ENCODE assay signal across 28 cellular contexts in genomic region chr3:45365060-45365459, GRCh38. TPM values are rescaled to one million over a fixed set of nuclear protein-coding genes. Genes with fewer than 3 reads are reported as not detected.
DNase-seq lines count a peak whose midpoint lies in the region; ATAC-seq and TF ChIP-seq lines count a peak whose summit lies in the region.
"Had no signal": no experiment of that assay in that cellular context is flagged by ENCODE, and none has a peak within 500 bp of the region (broad histone marks: within the 10 kb centered on the region; RNA-seq: fewer than 3 reads in every experiment).

No MANE protein-coding gene starts in this region.

- H3K36me3 Mint-ChIP-seq in activated CD4-positive, alpha-beta memory T cell treated with anti-CD3 and anti-CD28 coated beads, Interleukin-2, amount 10 ng/mL, durations not matched to agents 7 days and 5 days (ENCODE audit: low read depth) = peaks cover 2% of the 10 kb centered on the region
- no peaks in the 10 kb centered on the region for H3K36me3 Mint-ChIP-seq in activated CD4-positive, alpha-beta T cell treated with anti-CD3 and anti-CD28 coated beads, Interleukin-2, amount 10 ng/mL, durations not matched to agents 7 days and 5 days (ENCODE audit: low read depth)
- H3K36me3 Mint-ChIP-seq: naive B cell had no signal

- H3K4me3 ChIP-seq in hepatocyte (no peak overlapping the region), vagina (no peak overlapping the region)
- H3K4me3 ChIP-seq: colonic mucosa, right lobe of liver, SJCRH30, thyroid gland, uterus had no signal

- intact Hi-C loops in vagina (cut with DNase I) = no loop called here

- peaks cover 21% of the 10 kb centered on the region for H3K27me3 Mint-ChIP-seq in activated CD4-positive, alpha-beta memory T cell treated with anti-CD3 and anti-CD28 coated beads, Interleukin-2, amount 10 ng/mL, durations not matched to agents 7 days and 5 days
- H3K27me3 Mint-ChIP-seq in activated CD4-positive, alpha-beta T cell treated with anti-CD3 and anti-CD28 coated beads, Interleukin-2, amount 10 ng/mL, durations not matched to agents 7 days and 5 days = peaks cover 17% of the 10 kb centered on the region

- no peak overlapping the region for H3K4me2 ChIP-seq in hepatocyte

- POLR2A ChIA-PET in activated CD4-positive, alpha-beta memory T cell treated with anti-CD3 and anti-CD28 coated beads, Interleukin-2, amount 10 ng/mL, durations not matched to agents 7 days and 5 days (lab: Charles Lee) = no interaction called here
- POLR2A ChIA-PET in activated CD4-positive, alpha-beta T cell treated with anti-CD3 and anti-CD28 coated beads, Interleukin-2, amount 10 ng/mL, durations not matched to agents 7 days and 5 days (lab: Charles Lee) = no interaction called here

- CTCF ChIA-PET in activated CD4-positive, alpha-beta memory T cell treated with anti-CD3 and anti-CD28 coated beads, Interleukin-2, amount 10 ng/mL, durations not matched to agents 7 days and 5 days (lab: Charles Lee) = no interaction called here
- CTCF ChIA-PET in activated CD4-positive, alpha-beta T cell treated with anti-CD3 and anti-CD28 coated beads, Interleukin-2, amount 10 ng/mL, durations not matched to agents 7 days and 5 days (lab: Charles Lee) = no interaction called here

- H3K9me2 ChIP-seq in hepatocyte (replicated peaks; ENCODE audit: insufficient read depth) = no peaks in the 10 kb centered on the region

- H3K27me3 ChIP-seq in hepatocyte (no peaks in the 10 kb centered on the region), vagina (no peaks in the 10 kb centered on the region)
- H3K27me3 ChIP-seq: colonic mucosa, neutrophil, right lobe of liver, SJCRH30, thyroid gland, uterus had no signal

- H3K9me3 ChIP-seq in hepatocyte (ENCODE audit: low read depth) (no peaks in the 10 kb centered on the region), vagina (no peaks in the 10 kb centered on the region)
- H3K9me3 ChIP-seq: colonic mucosa, neutrophil, right lobe of liver, SJCRH30, thyroid gland, uterus had no signal

- no peaks in the 10 kb centered on the region for H4K20me1 ChIP-seq in hepatocyte (ENCODE audit: insufficient read depth, poor library complexity, severe bottlenecking)

- H3K4me3 Mint-ChIP-seq in activated CD4-positive, alpha-beta memory T cell treated with anti-CD3 and anti-CD28 coated beads, Interleukin-2, amount 10 ng/mL, durations not matched to agents 7 days and 5 days = no peak overlapping the region
- no peak overlapping the region for H3K4me3 Mint-ChIP-seq in activated CD4-positive, alpha-beta T cell treated with anti-CD3 and anti-CD28 coated beads, Interleukin-2, amount 10 ng/mL, durations not matched to agents 7 days and 5 days
- H3K4me3 Mint-ChIP-seq: naive B cell had no signal

- no peak overlapping the region for H2AFZ ChIP-seq in hepatocyte

- H3K9me3 Mint-ChIP-seq in activated CD4-positive, alpha-beta memory T cell treated with anti-CD3 and anti-CD28 coated beads, Interleukin-2, amount 10 ng/mL, durations not matched to agents 7 days and 5 days = no peaks in the 10 kb centered on the region
- no peaks in the 10 kb centered on the region for H3K9me3 Mint-ChIP-seq in activated CD4-positive, alpha-beta T cell treated with anti-CD3 and anti-CD28 coated beads, Interleukin-2, amount 10 ng/mL, durations not matched to agents 7 days and 5 days

- H3K27ac ChIP-seq in hepatocyte (peak overlapping the region; percentile 30), vagina (no peak overlapping the region)
- H3K27ac ChIP-seq: colonic mucosa, neutrophil, right lobe of liver, SJCRH30, thyroid gland, uterus had no signal

- TF ChIP-seq CTCF in hepatocyte (IDR thresholded peaks at IDR 0.05; ENCODE audit: poor library complexity) (no peak), vagina (IDR thresholded peaks at IDR 0.05) (no peak)

- H3K4me1 Mint-ChIP-seq in activated CD4-positive, alpha-beta memory T cell treated with anti-CD3 and anti-CD28 coated beads, Interleukin-2, amount 10 ng/mL, durations not matched to agents 7 days and 5 days = no peaks in the 10 kb centered on the region
- peaks cover 11% of the 10 kb centered on the region for H3K4me1 Mint-ChIP-seq in activated CD4-positive, alpha-beta T cell treated with anti-CD3 and anti-CD28 coated beads, Interleukin-2, amount 10 ng/mL, durations not matched to agents 7 days and 5 days
- H3K4me1 Mint-ChIP-seq: naive B cell had no signal

- H3K4me1 ChIP-seq in hepatocyte (ENCODE audit: insufficient read depth) = peaks cover 19% of the 10 kb centered on the region
- H3K4me1 ChIP-seq in vagina = no peaks in the 10 kb centered on the region
- H3K4me1 ChIP-seq: right lobe of liver, thyroid gland, uterus had no signal

- DNase-seq in COLO829 (ENCODE audit: low spot score) (peak; percentile 80), M059J (ENCODE audit: low read depth) (peak; percentile 28), amniotic epithelial cell (ENCODE audit: low read depth) (peak; percentile 69), hepatocyte (ENCODE audit: low spot score) (no peak), vagina (ENCODE audit: extremely low spot score in 2 of 2) (no peak)
- no peak for DNase-seq in activated CD4-positive, alpha-beta memory T cell treated with anti-CD3 and anti-CD28 coated beads, Interleukin-2, amount 10 ng/mL, durations not matched to agents 7 days and 5 days
- no peak for DNase-seq in activated CD4-positive, alpha-beta T cell treated with anti-CD3 and anti-CD28 coated beads, Interleukin-2, amount 10 ng/mL, durations not matched to agents 7 days and 5 days
- DNase-seq: activated CD4-positive, alpha-beta T cell treated with anti-CD3 and anti-CD28 coated beads, Interleukin-2, amount 50 U/mL, for 4 hours; activated CD4-positive, CD25-positive, alpha-beta regulatory T cell; activated naive CD4-positive, alpha-beta T cell; colonic mucosa; DMS53; effector CD8-positive, alpha-beta T cell; GDM1; head of caudate nucleus; kidney; midbrain; naive B cell; NCI-H1048; NCI-H774; right lobe of liver; SJCRH30; stimulated activated CD4-positive, alpha-beta T cell treated with anti-CD3 and anti-CD28 coated beads, Interleukin-12 subunit alpha, Interleukin-12 subunit beta, amount 100 ng/mL, for 4 hours; stimulated activated CD4-positive, alpha-beta T cell treated with anti-CD3 and anti-CD28 coated beads, Interleukin-2, amount 100 ng/mL, for 48 hours; thyroid gland; uterus had no signal

- TF ChIP-seq POLR2A in vagina (IDR thresholded peaks at IDR 0.05) = no peak

- ATAC-seq in HG03457 (IDR thresholded peaks at IDR 0.05; ENCODE audit: unreplicated experiment) = no peak
- ATAC-seq: right lobe of liver had no signal

- H3K79me2 ChIP-seq in hepatocyte = no peaks in the 10 kb centered on the region

- H3K36me3 ChIP-seq in hepatocyte (replicated peaks; ENCODE audit: insufficient read depth, low read depth) = no peaks in the 10 kb centered on the region
- no peaks in the 10 kb centered on the region for H3K36me3 ChIP-seq in vagina
- H3K36me3 ChIP-seq: colonic mucosa, neutrophil, right lobe of liver, SJCRH30, thyroid gland, uterus had no signal

- H3K27ac Mint-ChIP-seq in activated CD4-positive, alpha-beta memory T cell treated with anti-CD3 and anti-CD28 coated beads, Interleukin-2, amount 10 ng/mL, durations not matched to agents 7 days and 5 days = no peak overlapping the region
- H3K27ac Mint-ChIP-seq in activated CD4-positive, alpha-beta T cell treated with anti-CD3 and anti-CD28 coated beads, Interleukin-2, amount 10 ng/mL, durations not matched to agents 7 days and 5 days = no peak overlapping the region
- H3K27ac Mint-ChIP-seq: naive B cell had no signal

RNA-seq across cellular contexts. Expression of gene LARS2, which starts 23.3 kb away (rescaled TPM):
- 9.9 and 18.0 TPM in 2 replicates for total RNA-seq in M059J (2014; rRNA removed; shearing (Covaris generic))
- 20.1 and 22.6 TPM in 2 replicates for total RNA-seq in hepatocyte
- polyA plus RNA-seq in hepatocyte = 11.8 and 13.6 TPM in 2 replicates
- total RNA-seq in activated CD4-positive, alpha-beta memory T cell treated with anti-CD3 and anti-CD28 coated beads, Interleukin-2, amount 10 ng/mL, durations not matched to agents 7 days and 5 days = 10 to 100 TPM; 17.8 TPM
- 10 to 100 TPM; 25.3 to 25.4 TPM for total RNA-seq in activated CD4-positive, alpha-beta T cell treated with anti-CD3 and anti-CD28 coated beads, Interleukin-2, amount 10 ng/mL, durations not matched to agents 7 days and 5 days
- 8.3 TPM for total RNA-seq in vagina

Comparison
In these comparisons a context has a peak if more than half of its experiments do, and no peak if none do; other contexts are left out.
1. DNase-seq: peak in COLO829 (single experiment), M059J (single experiment) and amniotic epithelial cell (single experiment); none in hepatocyte (single experiment), activated CD4-positive, alpha-beta memory T cell treated with anti-CD3 and anti-CD28 coated beads, Interleukin-2, amount 10 ng/mL, durations not matched to agents 7 days and 5 days (single experiment), activated CD4-positive, alpha-beta T cell treated with anti-CD3 and anti-CD28 coated beads, Interleukin-2, amount 10 ng/mL, durations not matched to agents 7 days and 5 days (single experiment) and vagina (0 of 2).